ENCODE assay signal across 19 cellular contexts in genomic region chr14:96060161-96060933, GRCh38.
"Had no signal": no experiment of that assay in that cellular context is flagged by ENCODE, and none has a peak within 500 bp of the region (broad histone marks: within the 10 kb centered on the region; RNA-seq: fewer than 3 reads in every experiment).

No MANE protein-coding gene starts in this region.

- DNase-seq: activated CD4-positive, alpha-beta T cell treated with anti-CD3 and anti-CD28 coated beads for 36 hours; activated CD4-positive, alpha-beta T cell treated with anti-CD3 and anti-CD28 coated beads, Interleukin-2, amount 50 U/mL, for 4 hours; activated gamma-delta T cell; activated naive CD4-positive, alpha-beta T cell treated with anti-CD3 and anti-CD28 coated beads, Interleukin-2, amount 50 U/mL, for 16 hours; activated naive CD8-positive, alpha-beta T cell treated with anti-CD3 and anti-CD28 coated beads, Interleukin-2, amount 50 U/mL, for 24 hours; left cardiac atrium; mesenchymal stem cell; mucosa of descending colon; retina; stimulated activated CD4-positive, alpha-beta T cell treated with anti-CD3 and anti-CD28 coated beads, Interleukin-4, amount 100 ng/mL, for 24 hours; stimulated activated naive CD4-positive, alpha-beta T cell treated with Interleukin-2 at 50 U/mL for 16 hours; T1000; upper lobe of right lung had no signal

- H3K36me3 Mint-ChIP-seq: WTC11 had no signal

- H3K9me3 Mint-ChIP-seq: activated naive CD8-positive, alpha-beta T cell treated with anti-CD3 and anti-CD28 coated beads, Interleukin-2, amount 50 U/mL, for 24 hours; activated T-helper 1 cell treated with anti-CD3 and anti-CD28 coated beads, Interleukin-12 subunit alpha, Interleukin-12 subunit beta, Interleukin-2, Interleukin-4 antibody, amounts not matched to agents 30 ng/mL and 10 ng/mL and 1 ng/mL, durations not matched to agents 14 hours and 24 hours and 36 hours; T-helper 1 cell treated with Interleukin-12 subunit alpha and Interleukin-12 subunit beta and Interleukin-4 antibody, amounts not matched to agents 30 μg/mL and 1 μg/mL, for 36 hours; WTC11 had no signal

- H3K4me3 Mint-ChIP-seq: activated CD4-positive, alpha-beta T cell treated with anti-CD3 and anti-CD28 coated beads for 36 hours; activated naive CD8-positive, alpha-beta T cell treated with anti-CD3 and anti-CD28 coated beads, Interleukin-2, amount 50 U/mL, for 24 hours; activated T-helper 1 cell treated with anti-CD3 and anti-CD28 coated beads, Interleukin-12 subunit alpha, Interleukin-12 subunit beta, Interleukin-2, Interleukin-4 antibody, amounts not matched to agents 30 ng/mL and 10 ng/mL and 1 ng/mL, durations not matched to agents 14 hours and 24 hours and 36 hours; T-helper 1 cell treated with Interleukin-12 subunit alpha and Interleukin-12 subunit beta and Interleukin-4 antibody, amounts not matched to agents 30 μg/mL and 1 μg/mL, for 36 hours; WTC11 had no signal

- H3K27ac Mint-ChIP-seq: activated CD4-positive, alpha-beta T cell treated with anti-CD3 and anti-CD28 coated beads for 36 hours; activated naive CD8-positive, alpha-beta T cell treated with anti-CD3 and anti-CD28 coated beads, Interleukin-2, amount 50 U/mL, for 24 hours; activated T-helper 1 cell treated with anti-CD3 and anti-CD28 coated beads, Interleukin-12 subunit alpha, Interleukin-12 subunit beta, Interleukin-2, Interleukin-4 antibody, amounts not matched to agents 30 ng/mL and 10 ng/mL and 1 ng/mL, durations not matched to agents 14 hours and 24 hours and 36 hours; progenitor cell of endocrine pancreas; T-helper 1 cell treated with Interleukin-12 subunit alpha and Interleukin-12 subunit beta and Interleukin-4 antibody, amounts not matched to agents 30 μg/mL and 1 μg/mL, for 36 hours; WTC11 had no signal

- ATAC-seq: activated CD4-positive, alpha-beta T cell treated with anti-CD3 and anti-CD28 coated beads for 36 hours; activated naive CD8-positive, alpha-beta T cell treated with anti-CD3 and anti-CD28 coated beads, Interleukin-2, amount 50 U/mL, for 24 hours; gastroesophageal sphincter; heart left ventricle; left cardiac atrium; mucosa of descending colon; upper lobe of right lung; WTC11 had no signal

- H3K4me1 Mint-ChIP-seq: activated CD4-positive, alpha-beta T cell treated with anti-CD3 and anti-CD28 coated beads for 36 hours; activated naive CD8-positive, alpha-beta T cell treated with anti-CD3 and anti-CD28 coated beads, Interleukin-2, amount 50 U/mL, for 24 hours had no signal

- H3K27me3 Mint-ChIP-seq: progenitor cell of endocrine pancreas had no signal
